In genomic region chr3:136050250-136050649, GRCh38 we compare ENCODE assay signal across 19 cellular contexts.
DNase-seq lines count a peak whose midpoint lies in the region; ATAC-seq and TF ChIP-seq lines count a peak whose summit lies in the region.
"Had no signal": no experiment of that assay in that cellular context is flagged by ENCODE, and none has a peak within 500 bp of the region (broad histone marks: within the 10 kb centered on the region; RNA-seq: fewer than 3 reads in every experiment).

No MANE protein-coding gene starts in this region.

- no peaks in the 10 kb centered on the region for H3K9me3 ChIP-seq in psoas muscle

- no peaks in the 10 kb centered on the region for H3K27me3 Mint-ChIP-seq in HFFc6 (ENCODE audit: insufficient read depth)

- no peaks in the 10 kb centered on the region for H3K9me3 Mint-ChIP-seq in HFFc6
- H3K9me3 Mint-ChIP-seq: CD4-positive, CD25-positive, alpha-beta regulatory T cell; CD8-positive, alpha-beta memory T cell; H9 had no signal

- H3K36me3 ChIP-seq in psoas muscle (ENCODE audit: insufficient read depth in 1 of 2, low read depth in 1 of 2): peaks cover 2 to 78% of the 10 kb centered on the region in 2 donors

- peaks cover 14% of the 10 kb centered on the region for H3K4me1 ChIP-seq in psoas muscle

- H3K4me3 Mint-ChIP-seq in HFFc6: no peak overlapping the region
- H3K4me3 Mint-ChIP-seq: B cell; CD4-positive, CD25-positive, alpha-beta regulatory T cell; CD8-positive, alpha-beta memory T cell; H9 had no signal

- no peak overlapping the region for H3K27ac ChIP-seq in psoas muscle
- H3K27ac ChIP-seq: HL-60 had no signal

- H3K36me3 Mint-ChIP-seq in HFFc6 (ENCODE audit: low read depth): peaks cover 35% of the 10 kb centered on the region
- H3K36me3 Mint-ChIP-seq: CD4-positive, CD25-positive, alpha-beta regulatory T cell; CD8-positive, alpha-beta memory T cell had no signal

- H3K4me3 ChIP-seq in astrocyte of the cerebellum (ENCODE audit: low read depth, low read length) (no peak overlapping the region), psoas muscle (no peak overlapping the region), foreskin fibroblast (ENCODE audit: low read depth in 1 of 2, low read length in 2 of 2) (no peak overlapping the region)
- H3K4me3 ChIP-seq: GM12878 had no signal

- peaks cover 6% of the 10 kb centered on the region for H3K4me1 Mint-ChIP-seq in HFFc6 (ENCODE audit: low read depth)
- H3K4me1 Mint-ChIP-seq: B cell; CD4-positive, CD25-positive, alpha-beta regulatory T cell; H9 had no signal

- H3K27ac Mint-ChIP-seq in HFFc6: no peak overlapping the region
- H3K27ac Mint-ChIP-seq: B cell; CD4-positive, CD25-positive, alpha-beta regulatory T cell; H9 had no signal

- DNase-seq in left ventricle myocardium superior: no peak
- no peak for DNase-seq in Right ventricle myocardium superior
- peak; percentile 11 for DNase-seq in astrocyte of the cerebellum (ENCODE audit: low read depth)
- DNase-seq in psoas muscle: no peak
- no peak for DNase-seq in foreskin fibroblast
- no peak for DNase-seq in stimulated activated CD8-positive, alpha-beta memory T cell treated with anti-CD3 and anti-CD28 coated beads, Interleukin-4, amount 100 ng/mL, for 48 hours
- no peak for DNase-seq in HFFc6
- DNase-seq: C1 segment of cervical spinal cord; CD4-positive, CD25-positive, alpha-beta regulatory T cell; CD8-positive, alpha-beta memory T cell; COR-L47; DMS 273 treated with DMSO at 0.1 percent for 48 hours; DMS53; DND-41; EL; H9 had no signal

- no peaks in the 10 kb centered on the region for H3K27me3 ChIP-seq in psoas muscle (ENCODE audit: insufficient read depth in 3 of 3, low read length in 2 of 3)

- in situ Hi-C loops in astrocyte of the cerebellum (cut with HindIII; ENCODE audit: low sequenced_read_pairs): loop anchor here (5.0 kb wide), 2 partner anchors 78 to 138 kb away; no protein-coding TSS in a partner anchor

- intact Hi-C loops in left ventricle myocardium superior (cut with micrococcal nuclease): no loop called here
- intact Hi-C loops in Right ventricle myocardium superior (cut with DNase I): no loop called here
- intact Hi-C loops in psoas muscle (cut with DNase I): no loop called here

- TF ChIP-seq CTCF in astrocyte of the cerebellum (IDR thresholded peaks at IDR 0.05; ENCODE audit: low read depth, low read length, missing control alignments): no peak
- TF ChIP-seq CTCF in psoas muscle (IDR thresholded peaks at IDR 0.05): no peak
- TF ChIP-seq CTCF in foreskin fibroblast (IDR thresholded peaks at IDR 0.05; ENCODE audit: low read depth, low read length): no peak
- TF ChIP-seq CTCF in HFFc6 (IDR thresholded peaks at IDR 0.05): no peak

- peak; percentile 58 for ATAC-seq in left ventricle myocardium superior
- no peak for ATAC-seq in Right ventricle myocardium superior (ENCODE audit: poor library complexity)
- ATAC-seq in psoas muscle: peak in 3 of 4 donors; percentile 37 to 63 (median 55)
- ATAC-seq: GM12878 had no signal

- 32 to 55% (median 33%) methylated on average over 6 of the region's 6 CpGs for WGBS in psoas muscle, 3 donors
